In the genomic region with DNA sequence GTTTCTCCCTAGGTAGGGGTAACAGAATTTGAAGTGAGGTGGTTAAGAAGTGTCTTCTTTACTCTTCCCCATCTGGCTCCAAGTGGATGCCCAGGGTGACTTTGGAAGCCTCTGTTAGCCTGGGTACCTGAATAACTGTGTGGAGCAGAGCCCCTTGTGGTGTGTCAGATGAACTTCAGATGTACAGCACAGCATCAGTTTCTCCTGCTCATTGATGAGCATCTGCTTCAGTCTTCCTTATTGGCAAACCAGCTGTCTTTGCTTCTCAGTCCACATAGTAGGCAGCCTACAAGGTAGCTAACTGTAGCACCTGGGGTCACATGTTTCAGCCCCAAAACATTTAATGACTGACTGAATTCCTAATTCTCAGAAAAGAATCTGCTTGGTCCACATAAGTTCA, we compare ENCODE assay signal across 8 cellular contexts. TPM values are rescaled to one million over a fixed set of nuclear protein-coding genes. Genes with fewer than 3 reads are reported as not detected.
DNase-seq lines count a peak whose midpoint lies in the region; ATAC-seq, FAIRE-seq and TF ChIP-seq lines count a peak whose summit lies in the region.

No MANE protein-coding gene starts in this region.

- peak; percentile 88 for ATAC-seq in GM19043 (IDR thresholded peaks at IDR 0.05; ENCODE audit: low read depth, unreplicated experiment)
- ATAC-seq in activated CD8-positive, alpha-beta T cell treated with anti-CD3 and anti-CD28 coated beads, Interleukin-2, amount 10 ng/mL, durations not matched to agents 7 days and 5 days = peak; percentile 58
- peak; percentile 41 for ATAC-seq in memory B cell (ENCODE audit: low read depth)

- peaks cover 9% of the 10 kb centered on the region for H3K27me3 Mint-ChIP-seq in activated CD8-positive, alpha-beta T cell treated with anti-CD3 and anti-CD28 coated beads, Interleukin-2, amount 10 ng/mL, durations not matched to agents 7 days and 5 days (ENCODE audit: low read depth)
- H3K27me3 Mint-ChIP-seq in memory B cell = peaks cover 5% of the 10 kb centered on the region

- CTCF ChIA-PET in activated CD8-positive, alpha-beta T cell treated with anti-CD3 and anti-CD28 coated beads, Interleukin-2, amount 10 ng/mL, durations not matched to agents 7 days and 5 days (lab: Charles Lee) = interaction anchor here (0.7 to 1.0 kb wide), 3 partner anchors 9 to 230 kb away, joined by 3 to 5 read pairs (median 5); no protein-coding TSS in a partner anchor

- TF ChIP-seq CTCF in D721Med (IDR thresholded peaks at IDR 0.05; ENCODE audit: insufficient read depth, missing control alignments) = peak; percentile 27

- H3K9me3 Mint-ChIP-seq in activated CD8-positive, alpha-beta T cell treated with anti-CD3 and anti-CD28 coated beads, Interleukin-2, amount 10 ng/mL, durations not matched to agents 7 days and 5 days (ENCODE audit: insufficient read depth) = no peaks in the 10 kb centered on the region
- H3K9me3 Mint-ChIP-seq in memory B cell = peaks cover 4% of the 10 kb centered on the region

- DNase-seq in D721Med (ENCODE audit: insufficient read length, low spot score) (no peak), HuH-7.5 (ENCODE audit: low spot score) (peak; percentile 14), memory B cell (ENCODE audit: low spot score in 2 of 2) (no peak), inferior parietal cortex (ENCODE audit: extremely low spot score) (no peak), NCI-H1105 (lab: John Stamatoyannopoulos, UW) (no peak)
- no peak for DNase-seq in activated CD8-positive, alpha-beta T cell treated with anti-CD3 and anti-CD28 coated beads, Interleukin-2, amount 10 ng/mL, durations not matched to agents 7 days and 5 days
- no peak for DNase-seq in activated CD4-positive, alpha-beta T cell treated with anti-CD3 and anti-CD28 coated beads for 4 hours

- H3K4me1 Mint-ChIP-seq in activated CD8-positive, alpha-beta T cell treated with anti-CD3 and anti-CD28 coated beads, Interleukin-2, amount 10 ng/mL, durations not matched to agents 7 days and 5 days (ENCODE audit: low read depth) = no peaks in the 10 kb centered on the region
- peaks cover 5% of the 10 kb centered on the region for H3K4me1 Mint-ChIP-seq in memory B cell

- FAIRE-seq in D721Med (lab: Jason Lieb, UNC) = peak; percentile 93

- H3K27ac Mint-ChIP-seq in activated CD8-positive, alpha-beta T cell treated with anti-CD3 and anti-CD28 coated beads, Interleukin-2, amount 10 ng/mL, durations not matched to agents 7 days and 5 days = no peak overlapping the region
- no peak overlapping the region for H3K27ac Mint-ChIP-seq in memory B cell

- no peaks in the 10 kb centered on the region for H3K36me3 Mint-ChIP-seq in activated CD8-positive, alpha-beta T cell treated with anti-CD3 and anti-CD28 coated beads, Interleukin-2, amount 10 ng/mL, durations not matched to agents 7 days and 5 days (ENCODE audit: low read depth)
- H3K36me3 Mint-ChIP-seq in memory B cell = no peaks in the 10 kb centered on the region

- H3K4me3 Mint-ChIP-seq in activated CD8-positive, alpha-beta T cell treated with anti-CD3 and anti-CD28 coated beads, Interleukin-2, amount 10 ng/mL, durations not matched to agents 7 days and 5 days = no peak overlapping the region
- no peak overlapping the region for H3K4me3 Mint-ChIP-seq in memory B cell

- POLR2A ChIA-PET in activated CD8-positive, alpha-beta T cell treated with anti-CD3 and anti-CD28 coated beads, Interleukin-2, amount 10 ng/mL, durations not matched to agents 7 days and 5 days (lab: Charles Lee) = no interaction called here

RNA-seq across cellular contexts. Expression of a gene that starts 56.2 kb away (rescaled TPM):
- total RNA-seq in activated CD8-positive, alpha-beta T cell treated with anti-CD3 and anti-CD28 coated beads, Interleukin-2, amount 10 ng/mL, durations not matched to agents 7 days and 5 days = under 1 TPM in 1 of 2 experiments, not detected in 1; 0.16 TPM
